In the genomic region with DNA sequence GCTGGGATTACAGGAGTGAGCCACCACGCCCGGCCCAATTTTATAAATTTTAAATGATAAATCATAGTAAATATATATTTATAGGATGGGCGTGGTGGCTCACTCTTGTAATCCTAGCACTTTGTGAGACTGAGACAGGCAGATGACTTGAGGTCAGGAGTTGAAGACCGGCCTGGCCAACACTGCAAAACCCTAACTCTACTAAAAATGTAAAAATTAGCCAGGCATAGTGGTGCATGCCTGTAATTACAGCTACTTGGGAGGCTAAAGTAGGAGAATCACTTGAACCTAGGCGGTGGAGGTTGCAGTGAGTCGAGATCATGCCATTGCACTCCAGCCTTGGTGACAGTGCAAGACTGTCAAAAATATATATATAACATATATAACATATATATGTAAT, we compare ENCODE assay signal across 23 cellular contexts.
"Had no signal": no experiment of that assay in that cellular context is flagged by ENCODE, and none has a peak within 500 bp of the region (broad histone marks: within the 10 kb centered on the region; RNA-seq: fewer than 3 reads in every experiment).

No MANE protein-coding gene starts in this region.

- DNase-seq: activated CD4-positive, alpha-beta T cell treated with anti-CD3 and anti-CD28 coated beads for 1 hour; activated CD4-positive, alpha-beta T cell treated with anti-CD3 and anti-CD28 coated beads, Interleukin-2, amount 50 U/mL, for 1 hour; activated CD8-positive, alpha-beta T cell treated with anti-CD3 and anti-CD28 coated beads, Interleukin-2, amount 10 ng/mL, durations not matched to agents 7 days and 5 days; activated gamma-delta T cell; activated naive CD4-positive, alpha-beta T cell treated with anti-CD3 and anti-CD28 coated beads, Interleukin-2, amount 50 U/mL, for 16 hours; activated naive CD8-positive, alpha-beta T cell treated with anti-CD3 and anti-CD28 coated beads, Interleukin-2, amount 50 U/mL, for 24 hours; aorta; caudate nucleus; dermis blood vessel endothelial cell; effector CD8-positive, alpha-beta T cell; foreskin fibroblast; kidney; lower lobe of right lung; naive thymus-derived CD4-positive, alpha-beta T cell; sigmoid colon; stimulated activated CD4-positive, alpha-beta T cell treated with anti-CD3 and anti-CD28 coated beads, Interleukin-2, amount 100 ng/mL, for 48 hours; stimulated activated naive CD4-positive, alpha-beta T cell treated with Interleukin-2 at 50 U/mL for 16 hours; T-cell; upper lobe of right lung had no signal

- ATAC-seq: activated CD8-positive, alpha-beta T cell treated with anti-CD3 and anti-CD28 coated beads, Interleukin-2, amount 10 ng/mL, durations not matched to agents 7 days and 5 days; activated naive CD8-positive, alpha-beta T cell treated with anti-CD3 and anti-CD28 coated beads, Interleukin-2, amount 50 U/mL, for 24 hours; lower lobe of right lung; naive thymus-derived CD4-positive, alpha-beta T cell; T-cell; upper lobe of right lung had no signal

- H3K27me3 Mint-ChIP-seq: activated naive CD8-positive, alpha-beta T cell treated with anti-CD3 and anti-CD28 coated beads, Interleukin-2, amount 50 U/mL, for 24 hours; brain; naive thymus-derived CD4-positive, alpha-beta T cell; T-cell had no signal

- H3K27me3 ChIP-seq: sigmoid colon, upper lobe of right lung had no signal

- H3K9me3 Mint-ChIP-seq: activated naive CD8-positive, alpha-beta T cell treated with anti-CD3 and anti-CD28 coated beads, Interleukin-2, amount 50 U/mL, for 24 hours; activated T-helper 1 cell treated with anti-CD3 and anti-CD28 coated beads, Interleukin-12 subunit alpha, Interleukin-12 subunit beta, Interleukin-2, Interleukin-4 antibody, amounts not matched to agents 30 ng/mL and 10 ng/mL and 1 ng/mL, durations not matched to agents 14 hours and 24 hours and 36 hours; brain; naive thymus-derived CD4-positive, alpha-beta T cell; T-cell; T-helper 2 cell treated with Interferon-gamma antibody and Interleukin-4, amounts not matched to agents 5 μg/mL and 100 μg/mL, for 36 hours had no signal

- H3K27ac ChIP-seq: lower lobe of right lung, sigmoid colon, upper lobe of right lung had no signal

- H3K4me3 Mint-ChIP-seq: activated CD8-positive, alpha-beta T cell treated with anti-CD3 and anti-CD28 coated beads, Interleukin-2, amount 10 ng/mL, durations not matched to agents 7 days and 5 days; activated naive CD8-positive, alpha-beta T cell treated with anti-CD3 and anti-CD28 coated beads, Interleukin-2, amount 50 U/mL, for 24 hours; activated T-helper 1 cell treated with anti-CD3 and anti-CD28 coated beads, Interleukin-12 subunit alpha, Interleukin-12 subunit beta, Interleukin-2, Interleukin-4 antibody, amounts not matched to agents 30 ng/mL and 10 ng/mL and 1 ng/mL, durations not matched to agents 14 hours and 24 hours and 36 hours; brain; naive thymus-derived CD4-positive, alpha-beta T cell; T-cell; T-helper 2 cell treated with Interferon-gamma antibody and Interleukin-4, amounts not matched to agents 5 μg/mL and 100 μg/mL, for 36 hours had no signal

- H3K4me3 ChIP-seq: lower lobe of right lung, sigmoid colon, smooth muscle cell, upper lobe of right lung had no signal

- H3K4me1 Mint-ChIP-seq: activated naive CD8-positive, alpha-beta T cell treated with anti-CD3 and anti-CD28 coated beads, Interleukin-2, amount 50 U/mL, for 24 hours; brain; naive thymus-derived CD4-positive, alpha-beta T cell; T-cell had no signal

- H3K4me2 ChIP-seq: smooth muscle cell had no signal

- H3K9me3 ChIP-seq: lower lobe of right lung, sigmoid colon, upper lobe of right lung had no signal

- H3K4me1 ChIP-seq: lower lobe of right lung, sigmoid colon, upper lobe of right lung had no signal

- H3K27ac Mint-ChIP-seq: activated CD8-positive, alpha-beta T cell treated with anti-CD3 and anti-CD28 coated beads, Interleukin-2, amount 10 ng/mL, durations not matched to agents 7 days and 5 days; activated naive CD8-positive, alpha-beta T cell treated with anti-CD3 and anti-CD28 coated beads, Interleukin-2, amount 50 U/mL, for 24 hours; activated T-helper 1 cell treated with anti-CD3 and anti-CD28 coated beads, Interleukin-12 subunit alpha, Interleukin-12 subunit beta, Interleukin-2, Interleukin-4 antibody, amounts not matched to agents 30 ng/mL and 10 ng/mL and 1 ng/mL, durations not matched to agents 14 hours and 24 hours and 36 hours; brain; naive thymus-derived CD4-positive, alpha-beta T cell; T-cell; T-helper 2 cell treated with Interferon-gamma antibody and Interleukin-4, amounts not matched to agents 5 μg/mL and 100 μg/mL, for 36 hours had no signal
